ENCODE assay signal across 1 cellular context in the genomic region with DNA sequence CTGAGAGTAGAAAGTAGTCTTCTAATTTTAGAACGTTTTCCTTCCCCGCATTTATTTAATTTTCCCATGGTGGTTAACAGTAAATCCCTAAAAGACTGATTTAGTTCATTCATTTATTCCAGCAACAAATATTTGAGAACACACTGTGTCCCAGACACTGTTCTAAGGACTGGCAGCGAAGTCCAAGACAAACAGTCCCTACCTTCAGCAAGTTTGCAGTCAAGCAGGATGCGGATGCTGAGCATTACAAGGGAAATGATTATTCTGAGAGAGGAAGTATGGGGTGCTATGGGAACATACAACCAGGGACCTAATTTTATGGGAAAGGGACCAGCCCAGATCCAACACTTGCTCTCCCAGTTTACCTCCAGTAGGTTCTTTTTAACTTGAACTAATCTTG.
TF ChIP-seq lines count a peak whose summit lies in the region.

No MANE protein-coding gene starts in this region.

TF ChIP-seq in HepG2, 621 proteins besides CTCF, POLR2A, EP300 and RAD21:
- TF ChIP-seq, protein P1, sequence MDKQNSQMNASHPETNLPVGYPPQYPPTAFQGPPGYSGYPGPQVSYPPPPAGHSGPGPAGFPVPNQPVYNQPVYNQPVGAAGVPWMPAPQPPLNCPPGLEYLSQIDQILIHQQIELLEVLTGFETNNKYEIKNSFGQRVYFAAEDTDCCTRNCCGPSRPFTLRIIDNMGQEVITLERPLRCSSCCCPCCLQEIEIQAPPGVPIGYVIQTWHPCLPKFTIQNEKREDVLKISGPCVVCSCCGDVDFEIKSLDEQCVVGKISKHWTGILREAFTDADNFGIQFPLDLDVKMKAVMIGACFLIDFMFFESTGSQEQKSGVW (CRISPR knock-in tag; IDR thresholded peaks at IDR 0.05; ENCODE audit: borderline replicate concordance) = no peak
- no peak for TF ChIP-seq ISL2 (CRISPR knock-in tag; IDR thresholded peaks at IDR 0.05)
- TF ChIP-seq ZNF160 (CRISPR knock-in tag; IDR thresholded peaks at IDR 0.05) = no peak
- no peak for TF ChIP-seq CCDC6 (CRISPR knock-in tag; IDR thresholded peaks at IDR 0.05)
- no peak for TF ChIP-seq ZNF570 (CRISPR knock-in tag; IDR thresholded peaks at IDR 0.05; ENCODE audit: borderline replicate concordance)
- TF ChIP-seq, protein P2, sequence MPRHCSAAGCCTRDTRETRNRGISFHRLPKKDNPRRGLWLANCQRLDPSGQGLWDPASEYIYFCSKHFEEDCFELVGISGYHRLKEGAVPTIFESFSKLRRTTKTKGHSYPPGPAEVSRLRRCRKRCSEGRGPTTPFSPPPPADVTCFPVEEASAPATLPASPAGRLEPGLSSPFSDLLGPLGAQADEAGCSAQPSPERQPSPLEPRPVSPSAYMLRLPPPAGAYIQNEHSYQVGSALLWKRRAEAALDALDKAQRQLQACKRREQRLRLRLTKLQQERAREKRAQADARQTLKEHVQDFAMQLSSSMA (CRISPR knock-in tag; IDR thresholded peaks at IDR 0.05) = no peak
- no peak for TF ChIP-seq ZNF468 (CRISPR knock-in tag; IDR thresholded peaks at IDR 0.05)
- TF ChIP-seq ZNF33A (CRISPR knock-in tag; IDR thresholded peaks at IDR 0.05; ENCODE audit: borderline replicate concordance) = no peak
- TF ChIP-seq ZNF276 (CRISPR knock-in tag; IDR thresholded peaks at IDR 0.05; ENCODE audit: low read depth) = no peak
- no peak for TF ChIP-seq MAFG (CRISPR knock-in tag; IDR thresholded peaks at IDR 0.05)
- TF ChIP-seq NR2F2 (IDR thresholded peaks at IDR 0.05; ENCODE audit: borderline replicate concordance, low read depth) = no peak
- no peak for TF ChIP-seq NFRKB (IDR thresholded peaks at IDR 0.05)
- TF ChIP-seq ZNF605 (CRISPR knock-in tag; IDR thresholded peaks at IDR 0.05) = no peak
